1 cellular context compared by ENCODE assay signal in the genomic region with DNA sequence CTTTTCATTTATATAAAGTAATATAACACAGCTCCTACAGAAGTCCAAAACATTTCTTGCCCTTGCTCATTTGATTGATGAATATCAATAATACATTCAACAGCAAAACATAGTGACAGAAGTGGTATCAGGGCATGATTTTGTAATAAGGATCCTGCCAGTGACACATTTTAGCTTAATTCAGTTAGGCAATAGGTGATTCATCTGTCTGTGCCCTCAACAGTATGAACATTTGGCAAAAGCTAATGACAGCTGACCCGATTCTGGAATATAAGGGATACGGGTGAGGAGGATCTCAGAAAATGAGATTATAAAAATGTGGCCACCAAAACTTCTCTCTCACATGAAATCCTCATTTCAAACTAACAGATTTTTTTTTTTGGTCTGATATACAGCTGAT.
TF ChIP-seq lines count a peak whose summit lies in the region.

No MANE protein-coding gene starts in this region.

TF ChIP-seq in HCT116, 20 proteins besides CTCF, POLR2A, EP300 and RAD21 (continued from another document):
- TF ChIP-seq SP1 (IDR thresholded peaks at IDR 0.05; ENCODE audit: low read depth) (peak; percentile 44; the same call in 1 of the 2 replicates), ZNF274 (IDR thresholded peaks at IDR 0.05; ENCODE audit: low read depth, low read length) (no peak), CEBPB (IDR thresholded peaks at IDR 0.05; ENCODE audit: low read depth) (peak; percentile 95), EGR1 (IDR thresholded peaks at IDR 0.05; ENCODE audit: low read depth) (no peak), ZFX (IDR thresholded peaks at IDR 0.05) (no peak), YY1 (IDR thresholded peaks at IDR 0.05; ENCODE audit: extremely low read depth, insufficient replicate concordance, low read depth, low read length) (no peak), EZH2 (IDR thresholded peaks at IDR 0.05) (no peak), CBX3 (IDR thresholded peaks at IDR 0.05; ENCODE audit: low read depth) (no peak)
- TF ChIP-seq, protein P1, sequence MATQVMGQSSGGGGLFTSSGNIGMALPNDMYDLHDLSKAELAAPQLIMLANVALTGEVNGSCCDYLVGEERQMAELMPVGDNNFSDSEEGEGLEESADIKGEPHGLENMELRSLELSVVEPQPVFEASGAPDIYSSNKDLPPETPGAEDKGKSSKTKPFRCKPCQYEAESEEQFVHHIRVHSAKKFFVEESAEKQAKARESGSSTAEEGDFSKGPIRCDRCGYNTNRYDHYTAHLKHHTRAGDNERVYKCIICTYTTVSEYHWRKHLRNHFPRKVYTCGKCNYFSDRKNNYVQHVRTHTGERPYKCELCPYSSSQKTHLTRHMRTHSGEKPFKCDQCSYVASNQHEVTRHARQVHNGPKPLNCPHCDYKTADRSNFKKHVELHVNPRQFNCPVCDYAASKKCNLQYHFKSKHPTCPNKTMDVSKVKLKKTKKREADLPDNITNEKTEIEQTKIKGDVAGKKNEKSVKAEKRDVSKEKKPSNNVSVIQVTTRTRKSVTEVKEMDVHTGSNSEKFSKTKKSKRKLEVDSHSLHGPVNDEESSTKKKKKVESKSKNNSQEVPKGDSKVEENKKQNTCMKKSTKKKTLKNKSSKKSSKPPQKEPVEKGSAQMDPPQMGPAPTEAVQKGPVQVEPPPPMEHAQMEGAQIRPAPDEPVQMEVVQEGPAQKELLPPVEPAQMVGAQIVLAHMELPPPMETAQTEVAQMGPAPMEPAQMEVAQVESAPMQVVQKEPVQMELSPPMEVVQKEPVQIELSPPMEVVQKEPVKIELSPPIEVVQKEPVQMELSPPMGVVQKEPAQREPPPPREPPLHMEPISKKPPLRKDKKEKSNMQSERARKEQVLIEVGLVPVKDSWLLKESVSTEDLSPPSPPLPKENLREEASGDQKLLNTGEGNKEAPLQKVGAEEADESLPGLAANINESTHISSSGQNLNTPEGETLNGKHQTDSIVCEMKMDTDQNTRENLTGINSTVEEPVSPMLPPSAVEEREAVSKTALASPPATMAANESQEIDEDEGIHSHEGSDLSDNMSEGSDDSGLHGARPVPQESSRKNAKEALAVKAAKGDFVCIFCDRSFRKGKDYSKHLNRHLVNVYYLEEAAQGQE (IDR thresholded peaks at IDR 0.05; ENCODE audit: low read depth), result no peak
- TF ChIP-seq, protein P2, sequence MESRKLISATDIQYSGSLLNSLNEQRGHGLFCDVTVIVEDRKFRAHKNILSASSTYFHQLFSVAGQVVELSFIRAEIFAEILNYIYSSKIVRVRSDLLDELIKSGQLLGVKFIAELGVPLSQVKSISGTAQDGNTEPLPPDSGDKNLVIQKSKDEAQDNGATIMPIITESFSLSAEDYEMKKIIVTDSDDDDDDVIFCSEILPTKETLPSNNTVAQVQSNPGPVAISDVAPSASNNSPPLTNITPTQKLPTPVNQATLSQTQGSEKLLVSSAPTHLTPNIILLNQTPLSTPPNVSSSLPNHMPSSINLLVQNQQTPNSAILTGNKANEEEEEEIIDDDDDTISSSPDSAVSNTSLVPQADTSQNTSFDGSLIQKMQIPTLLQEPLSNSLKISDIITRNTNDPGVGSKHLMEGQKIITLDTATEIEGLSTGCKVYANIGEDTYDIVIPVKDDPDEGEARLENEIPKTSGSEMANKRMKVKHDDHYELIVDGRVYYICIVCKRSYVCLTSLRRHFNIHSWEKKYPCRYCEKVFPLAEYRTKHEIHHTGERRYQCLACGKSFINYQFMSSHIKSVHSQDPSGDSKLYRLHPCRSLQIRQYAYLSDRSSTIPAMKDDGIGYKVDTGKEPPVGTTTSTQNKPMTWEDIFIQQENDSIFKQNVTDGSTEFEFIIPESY (IDR thresholded peaks at IDR 0.05; ENCODE audit: extremely low read depth, insufficient replicate concordance, low read length), result no peak
